ENCODE assay signal across 27 cellular contexts in genomic region chr22:45964372-45964771, GRCh38. TPM values are rescaled to one million over a fixed set of nuclear protein-coding genes. Genes with fewer than 3 reads are reported as not detected.
"Had no signal": no experiment of that assay in that cellular context is flagged by ENCODE, and none has a peak within 500 bp of the region (broad histone marks: within the 10 kb centered on the region; RNA-seq: fewer than 3 reads in every experiment).

No MANE protein-coding gene starts in this region.

- H3K79me2 ChIP-seq: parathyroid adenoma had no signal

- H3K4me1 ChIP-seq: colonic mucosa, esophagus muscularis mucosa, lower lobe of right lung, parathyroid adenoma, right atrium auricular region, testis, tibial artery had no signal

- H3K9ac ChIP-seq: parathyroid adenoma had no signal

- H3K4me3 ChIP-seq: colonic mucosa, esophagus muscularis mucosa, lower lobe of right lung, mucosa of descending colon, right atrium auricular region, smooth muscle cell, testis, tibial artery had no signal

- H2AFZ ChIP-seq: parathyroid adenoma had no signal

- DNase-seq: colonic mucosa; effector CD8-positive, alpha-beta T cell; endodermal cell; foreskin melanocyte; hypothalamus; immature natural killer cell; islet precursor cell; kidney glomerular epithelial cell; left ventricle myocardium superior; lower lobe of right lung; mucosa of descending colon; naive B cell; stimulated activated CD4-positive, alpha-beta T cell treated with anti-CD3 and anti-CD28 coated beads, Interleukin-12 subunit alpha, Interleukin-12 subunit beta, amount 100 ng/mL, for 4 hours; stimulated activated CD4-positive, alpha-beta T cell treated with anti-CD3 and anti-CD28 coated beads, Interleukin-4, amount 100 ng/mL, for 4 hours; stimulated activated naive CD8-positive, alpha-beta T cell treated with anti-CD3 and anti-CD28 coated beads, Interleukin-15, Interleukin-2, amounts not matched to agents 100 U/mL and 50 U/mL, for 24 hours; substantia nigra; testis; tibial artery had no signal

- ATAC-seq: left ventricle myocardium superior; lower lobe of right lung; mucosa of descending colon; natural killer cell treated with Interleukin-12 subunit alpha and Interleukin-12 subunit beta and Interleukin-15 and Interleukin-18, amount 100 ng/mL, for 72 hours; sciatic nerve; stimulated activated memory B cell treated with anti-CD40 and anti-IgM and Interleukin-4, amounts not matched to agents 10 μg/mL and 1 μg/mL and 100 μg/mL, for 72 hours; stimulated activated naive CD8-positive, alpha-beta T cell treated with anti-CD3 and anti-CD28 coated beads, Interleukin-15, Interleukin-2, amounts not matched to agents 100 U/mL and 50 U/mL, for 24 hours had no signal

- H3K27me3 ChIP-seq: right atrium auricular region, testis had no signal

- H3K27ac ChIP-seq: colonic mucosa, esophagus muscularis mucosa, lower lobe of right lung, parathyroid adenoma, right atrium auricular region, testis, tibial artery had no signal

- H3K9me3 ChIP-seq: colonic mucosa, esophagus muscularis mucosa, lower lobe of right lung, mucosa of descending colon, right atrium auricular region, testis, tibial artery had no signal

- H3K4me2 ChIP-seq: smooth muscle cell had no signal

- H3K36me3 ChIP-seq: colonic mucosa, esophagus muscularis mucosa, lower lobe of right lung, right atrium auricular region, tibial artery had no signal

RNA-seq across cellular contexts. Expression of gene WNT7B, which starts 12.6 kb away (rescaled TPM):
- total RNA-seq: endodermal cell; esophagus muscularis mucosa; left ventricle myocardium superior; mucosa of descending colon; natural killer cell treated with Interleukin-12 subunit alpha and Interleukin-12 subunit beta and Interleukin-15 and Interleukin-18, amount 100 ng/mL, for 72 hours; osteoblast; sciatic nerve had no signal
- polyA plus RNA-seq: fibroblast of lung, immature natural killer cell had no signal
